In the genomic region with DNA sequence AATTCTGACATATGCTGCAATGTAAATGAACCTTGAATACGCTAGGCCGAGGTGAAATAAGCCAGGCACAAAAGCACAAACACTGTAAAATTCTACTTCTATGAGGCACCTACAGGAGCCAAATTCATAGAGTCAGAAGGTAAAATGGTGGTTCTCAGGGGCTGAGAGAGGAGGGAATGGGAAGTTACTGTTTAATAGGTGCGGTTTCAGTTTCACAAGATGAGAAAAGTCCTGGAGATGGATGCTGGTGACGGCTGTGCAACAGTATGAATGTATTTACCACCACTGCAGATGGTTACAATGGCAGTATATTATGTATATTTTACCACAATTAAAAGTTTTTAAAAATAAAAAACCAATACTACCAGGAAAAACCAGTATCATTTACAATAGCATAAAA, we compare ENCODE assay signal across 1 cellular context.
TF ChIP-seq lines count a peak whose summit lies in the region.

No MANE protein-coding gene starts in this region.

TF ChIP-seq in HepG2, 621 proteins besides CTCF, POLR2A, EP300 and RAD21:
- TF ChIP-seq ZNF496 (CRISPR knock-in tag; IDR thresholded peaks at IDR 0.05; ENCODE audit: insufficient replicate concordance) (no peak), MBNL3 (CRISPR knock-in tag; conservative IDR thresholded peaks at IDR 0.05) (no peak), CENPT (CRISPR knock-in tag; IDR thresholded peaks at IDR 0.05; ENCODE audit: low read depth) (no peak), RFXAP (CRISPR knock-in tag; IDR thresholded peaks at IDR 0.05; ENCODE audit: borderline replicate concordance) (no peak), BHLHE40 (IDR thresholded peaks at IDR 0.05; ENCODE audit: low read length) (no peak), MBD4 (IDR thresholded peaks at IDR 0.05; ENCODE audit: borderline replicate concordance, low read length) (no peak), PTBP1 (IDR thresholded peaks at IDR 0.05; ENCODE audit: low read depth, low read length, poor library complexity, severe bottlenecking) (no peak), KDM1A (CRISPR knock-in tag; IDR thresholded peaks at IDR 0.05) (no peak), ZNF605 (CRISPR knock-in tag; IDR thresholded peaks at IDR 0.05) (no peak), MED8 (CRISPR knock-in tag; IDR thresholded peaks at IDR 0.05; ENCODE audit: insufficient replicate concordance) (no peak), ZNF563 (CRISPR knock-in tag; IDR thresholded peaks at IDR 0.05) (no peak), HOXA5 (CRISPR knock-in tag; IDR thresholded peaks at IDR 0.05) (no peak)
